In genomic region chr5:96143450-96143849, GRCh38 we compare ENCODE assay signal across 22 cellular contexts.
DNase-seq lines count a peak whose midpoint lies in the region; ATAC-seq and TF ChIP-seq lines count a peak whose summit lies in the region.
"Had no signal": no experiment of that assay in that cellular context is flagged by ENCODE, and none has a peak within 500 bp of the region (broad histone marks: within the 10 kb centered on the region; RNA-seq: fewer than 3 reads in every experiment).

No MANE protein-coding gene starts in this region.

- H3K4me1 ChIP-seq in esophagus squamous epithelium = peaks cover 0 to 64% (median 22%) of the 10 kb centered on the region in 3 donors
- H3K4me1 ChIP-seq: BE2C had no signal

- no peaks in the 10 kb centered on the region for H3K27me3 ChIP-seq in esophagus squamous epithelium
- H3K27me3 ChIP-seq: BE2C, cardiac muscle cell, dorsolateral prefrontal cortex had no signal

- ATAC-seq in HG03159 (IDR thresholded peaks at IDR 0.05; ENCODE audit: unreplicated experiment) = no peak
- ATAC-seq in omental fat pad (ENCODE audit: low FRiP score) = no peak
- ATAC-seq: left ventricle myocardium superior; Right ventricle myocardium inferior; stimulated activated memory B cell treated with anti-CD40 and anti-IgM and Interleukin-4, amounts not matched to agents 10 μg/mL and 1 μg/mL and 100 μg/mL, for 72 hours had no signal

- TF ChIP-seq CTCF in esophagus squamous epithelium (IDR thresholded peaks at IDR 0.05) (no peak), omental fat pad (IDR thresholded peaks at IDR 0.05) (no peak)

- H3K27ac ChIP-seq in esophagus squamous epithelium (peak overlapping the region; percentile 53 to 82 (median 78)), skin epidermis (peak overlapping the region in 16 of 21 experiments; percentile 4 to 81 (median 59))
- H3K27ac ChIP-seq: cardiac muscle cell, dorsolateral prefrontal cortex, HL-60 had no signal

- DNase-seq in EL = peak; percentile 34
- DNase-seq in M059J (ENCODE audit: low read depth) = peak; percentile 88
- DNase-seq in esophagus squamous epithelium (lab: John Stamatoyannopoulos, UW) = no peak
- no peak for DNase-seq in omental fat pad (ENCODE audit: low spot score)
- no peak for DNase-seq in HuH-7.5 (ENCODE audit: low spot score)
- DNase-seq: activated CD4-positive, alpha-beta T cell treated with anti-CD3 and anti-CD28 coated beads, Interleukin-2, amount 50 U/mL, for 1 hour; amniotic stem cell; BE2C; dorsolateral prefrontal cortex; glutamatergic neuron; left ventricle myocardium superior; MV-4-11; NCI-H187 treated with DMSO at 0.1 percent for 48 hours; NCI-H510A; occipital lobe; stimulated activated CD4-positive, alpha-beta T cell treated with anti-CD3 and anti-CD28 coated beads, Interleukin-15, amount 100 ng/mL, for 24 hours had no signal

- H3K4me3 ChIP-seq in esophagus squamous epithelium (no peak overlapping the region), skin epidermis (no peak overlapping the region)
- H3K4me3 ChIP-seq: cardiac muscle cell, dorsolateral prefrontal cortex had no signal

- H3K36me3 ChIP-seq in esophagus squamous epithelium = no peaks in the 10 kb centered on the region
- H3K36me3 ChIP-seq: BE2C, cardiac muscle cell had no signal

- WGBS in esophagus squamous epithelium, 2 donors = 45 to 65% methylated on average over 2 of the region's 2 CpGs

- no peaks in the 10 kb centered on the region for H3K9me3 ChIP-seq in esophagus squamous epithelium
- H3K9me3 ChIP-seq: BE2C had no signal

- intact Hi-C loops in esophagus squamous epithelium (cut with DNase I) = no loop called here

- no peak for TF ChIP-seq POLR2A in esophagus squamous epithelium (IDR thresholded peaks at IDR 0.05)

Comparison
In these comparisons a context has a peak if more than half of its experiments do, and no peak if none do; other contexts are left out.
1. DNase-seq: peak in EL (single experiment) and M059J (single experiment); none in esophagus squamous epithelium (single experiment), omental fat pad (single experiment) and HuH-7.5 (single experiment).